In the genomic region with DNA sequence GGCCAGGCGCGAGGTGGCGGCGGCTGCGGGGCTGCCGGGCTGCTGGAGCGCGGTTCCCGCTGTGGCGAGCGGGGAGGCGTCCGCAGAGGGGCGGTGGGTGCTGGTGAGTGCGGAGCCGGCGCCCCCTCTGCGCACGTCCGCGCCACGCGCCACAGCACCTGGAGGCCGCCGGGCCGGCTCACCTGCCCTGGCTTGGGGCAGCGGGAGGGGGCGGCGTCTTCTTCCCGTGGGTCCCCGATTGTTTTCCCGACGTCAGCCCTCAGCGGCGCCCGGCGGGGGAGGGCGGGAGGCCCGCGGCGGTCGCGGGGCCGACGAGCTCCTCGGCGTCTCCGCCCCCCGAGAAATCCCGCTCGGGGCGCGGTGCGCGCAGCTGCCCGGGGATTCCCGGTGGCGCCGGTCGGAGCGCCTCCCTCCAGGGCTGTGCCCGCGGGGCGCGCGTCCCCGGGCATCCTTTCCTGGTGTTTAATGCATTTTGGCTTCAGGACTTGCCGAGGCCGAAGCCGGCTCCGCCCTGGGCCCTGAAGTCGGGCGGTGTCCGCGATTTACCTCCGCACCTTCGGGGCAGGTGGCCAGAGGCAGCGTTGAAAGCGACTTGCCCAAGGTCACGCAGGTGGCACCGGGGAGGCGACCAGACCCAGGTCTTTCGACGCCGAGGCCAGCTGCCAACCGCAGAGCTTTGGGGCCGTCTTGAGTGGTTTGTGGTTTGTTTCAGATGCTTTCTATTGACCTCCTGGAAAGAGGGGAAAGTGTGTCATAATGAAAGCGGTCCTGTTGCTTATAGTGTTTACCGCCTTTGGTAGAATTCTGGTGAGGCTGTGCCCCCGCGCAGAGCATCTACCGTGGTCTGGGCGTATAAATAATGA, we compare ENCODE assay signal across 1 cellular context.
A peak's percentile ranks its signal among the peaks of the same experiment; 100 is the strongest.
TF ChIP-seq lines count a peak whose summit lies in the region.

No MANE protein-coding gene starts in this region.

TF ChIP-seq in HepG2, 621 proteins besides CTCF, POLR2A, EP300 and RAD21 (continued from another document and continues in another):
- TF ChIP-seq, protein P1, sequence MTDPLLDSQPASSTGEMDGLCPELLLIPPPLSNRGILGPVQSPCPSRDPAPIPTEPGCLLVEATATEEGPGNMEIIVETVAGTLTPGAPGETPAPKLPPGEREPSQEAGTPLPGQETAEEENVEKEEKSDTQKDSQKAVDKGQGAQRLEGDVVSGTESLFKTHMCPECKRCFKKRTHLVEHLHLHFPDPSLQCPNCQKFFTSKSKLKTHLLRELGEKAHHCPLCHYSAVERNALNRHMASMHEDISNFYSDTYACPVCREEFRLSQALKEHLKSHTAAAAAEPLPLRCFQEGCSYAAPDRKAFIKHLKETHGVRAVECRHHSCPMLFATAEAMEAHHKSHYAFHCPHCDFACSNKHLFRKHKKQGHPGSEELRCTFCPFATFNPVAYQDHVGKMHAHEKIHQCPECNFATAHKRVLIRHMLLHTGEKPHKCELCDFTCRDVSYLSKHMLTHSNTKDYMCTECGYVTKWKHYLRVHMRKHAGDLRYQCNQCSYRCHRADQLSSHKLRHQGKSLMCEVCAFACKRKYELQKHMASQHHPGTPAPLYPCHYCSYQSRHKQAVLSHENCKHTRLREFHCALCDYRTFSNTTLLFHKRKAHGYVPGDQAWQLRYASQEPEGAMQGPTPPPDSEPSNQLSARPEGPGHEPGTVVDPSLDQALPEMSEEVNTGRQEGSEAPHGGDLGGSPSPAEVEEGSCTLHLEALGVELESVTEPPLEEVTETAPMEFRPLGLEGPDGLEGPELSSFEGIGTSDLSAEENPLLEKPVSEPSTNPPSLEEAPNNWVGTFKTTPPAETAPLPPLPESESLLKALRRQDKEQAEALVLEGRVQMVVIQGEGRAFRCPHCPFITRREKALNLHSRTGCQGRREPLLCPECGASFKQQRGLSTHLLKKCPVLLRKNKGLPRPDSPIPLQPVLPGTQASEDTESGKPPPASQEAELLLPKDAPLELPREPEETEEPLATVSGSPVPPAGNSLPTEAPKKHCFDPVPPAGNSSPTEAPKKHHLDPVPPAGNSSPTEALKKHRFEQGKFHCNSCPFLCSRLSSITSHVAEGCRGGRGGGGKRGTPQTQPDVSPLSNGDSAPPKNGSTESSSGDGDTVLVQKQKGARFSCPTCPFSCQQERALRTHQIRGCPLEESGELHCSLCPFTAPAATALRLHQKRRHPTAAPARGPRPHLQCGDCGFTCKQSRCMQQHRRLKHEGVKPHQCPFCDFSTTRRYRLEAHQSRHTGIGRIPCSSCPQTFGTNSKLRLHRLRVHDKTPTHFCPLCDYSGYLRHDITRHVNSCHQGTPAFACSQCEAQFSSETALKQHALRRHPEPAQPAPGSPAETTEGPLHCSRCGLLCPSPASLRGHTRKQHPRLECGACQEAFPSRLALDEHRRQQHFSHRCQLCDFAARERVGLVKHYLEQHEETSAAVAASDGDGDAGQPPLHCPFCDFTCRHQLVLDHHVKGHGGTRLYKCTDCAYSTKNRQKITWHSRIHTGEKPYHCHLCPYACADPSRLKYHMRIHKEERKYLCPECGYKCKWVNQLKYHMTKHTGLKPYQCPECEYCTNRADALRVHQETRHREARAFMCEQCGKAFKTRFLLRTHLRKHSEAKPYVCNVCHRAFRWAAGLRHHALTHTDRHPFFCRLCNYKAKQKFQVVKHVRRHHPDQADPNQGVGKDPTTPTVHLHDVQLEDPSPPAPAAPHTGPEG (CRISPR knock-in tag; IDR thresholded peaks at IDR 0.05): no peak
- TF ChIP-seq RBM39 (IDR thresholded peaks at IDR 0.05; ENCODE audit: low read depth, low read length, poor library complexity, severe bottlenecking) (no peak), ZNF768 (CRISPR knock-in tag; IDR thresholded peaks at IDR 0.05) (0 out of 2 replicates have a peak, but pooled peaks have one; percentile 2), BRD4 (CRISPR knock-in tag; IDR thresholded peaks at IDR 0.05) (no peak), ATRX (CRISPR knock-in tag; IDR thresholded peaks at IDR 0.05; ENCODE audit: borderline replicate concordance) (no peak), ZBTB38 (CRISPR knock-in tag; IDR thresholded peaks at IDR 0.05) (no peak), TEAD2 (CRISPR knock-in tag; IDR thresholded peaks at IDR 0.05) (no peak), SNAPC2 (CRISPR knock-in tag; IDR thresholded peaks at IDR 0.05) (no peak), SMARCC2 (IDR thresholded peaks at IDR 0.05) (no peak), ZNF44 (CRISPR knock-in tag; IDR thresholded peaks at IDR 0.05) (no peak), NAIF1 (CRISPR knock-in tag; IDR thresholded peaks at IDR 0.05; ENCODE audit: borderline replicate concordance) (no peak), PAF1 (CRISPR knock-in tag; IDR thresholded peaks at IDR 0.05) (no peak), ZNF766 (CRISPR knock-in tag; IDR thresholded peaks at IDR 0.05; ENCODE audit: borderline replicate concordance) (no peak), ISX (CRISPR knock-in tag; conservative IDR thresholded peaks at IDR 0.05) (no peak), ZNF709 (CRISPR knock-in tag; IDR thresholded peaks at IDR 0.05) (peak; percentile 73; the same call in 1 of the 2 replicates), TBX3 (IDR thresholded peaks at IDR 0.05; ENCODE audit: borderline replicate concordance) (no peak), ZNF383 (CRISPR knock-in tag; IDR thresholded peaks at IDR 0.05; ENCODE audit: borderline replicate concordance) (no peak), ZNF292 (CRISPR knock-in tag; IDR thresholded peaks at IDR 0.05; ENCODE audit: borderline replicate concordance, low read depth) (no peak), ZNF713 (CRISPR knock-in tag; IDR thresholded peaks at IDR 0.05) (no peak), PHF21A (CRISPR knock-in tag; IDR thresholded peaks at IDR 0.05) (0 out of 2 replicates have a peak, but pooled peaks have one; percentile 8), MLLT10 (CRISPR knock-in tag; IDR thresholded peaks at IDR 0.05) (no peak), SMYD3 (CRISPR knock-in tag; IDR thresholded peaks at IDR 0.05) (no peak), ZNF660 (CRISPR knock-in tag; IDR thresholded peaks at IDR 0.05; ENCODE audit: borderline replicate concordance, low read depth) (no peak), ERF (CRISPR knock-in tag; IDR thresholded peaks at IDR 0.05) (peak; percentile 29; the same call in 1 of the 2 replicates), YEATS4 (CRISPR knock-in tag; IDR thresholded peaks at IDR 0.05; ENCODE audit: borderline replicate concordance) (0 out of 2 replicates have a peak, but pooled peaks have one; percentile 29), ZNF615 (CRISPR knock-in tag; IDR thresholded peaks at IDR 0.05; ENCODE audit: borderline replicate concordance) (no peak), ZNF501 (CRISPR knock-in tag; IDR thresholded peaks at IDR 0.05) (peak; percentile 67; the same call in 1 of the 2 replicates), MIER2 (CRISPR knock-in tag; IDR thresholded peaks at IDR 0.05) (no peak), RAD51 (IDR thresholded peaks at IDR 0.05; ENCODE audit: borderline replicate concordance) (no peak), ARNT2 (CRISPR knock-in tag; IDR thresholded peaks at IDR 0.05; ENCODE audit: low read depth) (peak; percentile 80; the same call in 1 of the 2 replicates), JUNB (CRISPR knock-in tag; IDR thresholded peaks at IDR 0.05; ENCODE audit: borderline replicate concordance) (no peak), THYN1 (CRISPR knock-in tag; IDR thresholded peaks at IDR 0.05; ENCODE audit: borderline replicate concordance, low read depth) (no peak), ZNF629 (CRISPR knock-in tag; conservative IDR thresholded peaks at IDR 0.05) (no peak), SP5 (CRISPR knock-in tag; IDR thresholded peaks at IDR 0.05; ENCODE audit: borderline replicate concordance, low read depth) (no peak), SALL2 (CRISPR knock-in tag; IDR thresholded peaks at IDR 0.05) (no peak), ZNF136 (CRISPR knock-in tag; IDR thresholded peaks at IDR 0.05; ENCODE audit: low read depth) (no peak), EED (CRISPR knock-in tag; IDR thresholded peaks at IDR 0.05) (no peak; the same call in 1 of the 2 replicates)
- TF ChIP-seq, protein P2, sequence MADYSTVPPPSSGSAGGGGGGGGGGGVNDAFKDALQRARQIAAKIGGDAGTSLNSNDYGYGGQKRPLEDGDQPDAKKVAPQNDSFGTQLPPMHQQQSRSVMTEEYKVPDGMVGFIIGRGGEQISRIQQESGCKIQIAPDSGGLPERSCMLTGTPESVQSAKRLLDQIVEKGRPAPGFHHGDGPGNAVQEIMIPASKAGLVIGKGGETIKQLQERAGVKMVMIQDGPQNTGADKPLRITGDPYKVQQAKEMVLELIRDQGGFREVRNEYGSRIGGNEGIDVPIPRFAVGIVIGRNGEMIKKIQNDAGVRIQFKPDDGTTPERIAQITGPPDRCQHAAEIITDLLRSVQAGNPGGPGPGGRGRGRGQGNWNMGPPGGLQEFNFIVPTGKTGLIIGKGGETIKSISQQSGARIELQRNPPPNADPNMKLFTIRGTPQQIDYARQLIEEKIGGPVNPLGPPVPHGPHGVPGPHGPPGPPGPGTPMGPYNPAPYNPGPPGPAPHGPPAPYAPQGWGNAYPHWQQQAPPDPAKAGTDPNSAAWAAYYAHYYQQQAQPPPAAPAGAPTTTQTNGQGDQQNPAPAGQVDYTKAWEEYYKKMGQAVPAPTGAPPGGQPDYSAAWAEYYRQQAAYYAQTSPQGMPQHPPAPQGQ (CRISPR knock-in tag; IDR thresholded peaks at IDR 0.05; ENCODE audit: borderline replicate concordance): no peak
- TF ChIP-seq, protein P3, sequence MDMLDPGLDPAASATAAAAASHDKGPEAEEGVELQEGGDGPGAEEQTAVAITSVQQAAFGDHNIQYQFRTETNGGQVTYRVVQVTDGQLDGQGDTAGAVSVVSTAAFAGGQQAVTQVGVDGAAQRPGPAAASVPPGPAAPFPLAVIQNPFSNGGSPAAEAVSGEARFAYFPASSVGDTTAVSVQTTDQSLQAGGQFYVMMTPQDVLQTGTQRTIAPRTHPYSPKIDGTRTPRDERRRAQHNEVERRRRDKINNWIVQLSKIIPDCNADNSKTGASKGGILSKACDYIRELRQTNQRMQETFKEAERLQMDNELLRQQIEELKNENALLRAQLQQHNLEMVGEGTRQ (IDR thresholded peaks at IDR 0.05; ENCODE audit: low read depth, low read length): no peak
- TF ChIP-seq, protein P3 (CRISPR knock-in tag; IDR thresholded peaks at IDR 0.05; ENCODE audit: borderline replicate concordance): no peak
- TF ChIP-seq, protein P4, sequence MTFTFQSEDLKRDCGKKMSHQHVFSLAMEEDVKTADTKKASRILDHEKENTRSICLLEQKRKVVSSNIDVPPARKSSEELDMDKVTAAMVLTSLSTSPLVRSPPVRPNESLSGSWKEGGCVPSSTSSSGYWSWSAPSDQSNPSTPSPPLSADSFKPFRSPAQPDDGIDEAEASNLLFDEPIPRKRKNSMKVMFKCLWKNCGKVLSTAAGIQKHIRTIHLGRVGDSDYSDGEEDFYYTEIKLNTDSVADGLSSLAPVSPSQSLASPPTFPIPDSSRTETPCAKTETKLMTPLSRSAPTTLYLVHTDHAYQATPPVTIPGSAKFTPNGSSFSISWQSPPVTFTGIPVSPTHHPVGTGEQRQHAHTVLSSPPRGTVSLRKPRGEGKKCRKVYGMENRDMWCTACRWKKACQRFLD (CRISPR knock-in tag; IDR thresholded peaks at IDR 0.05; ENCODE audit: borderline replicate concordance): no peak
- TF ChIP-seq, protein P5, sequence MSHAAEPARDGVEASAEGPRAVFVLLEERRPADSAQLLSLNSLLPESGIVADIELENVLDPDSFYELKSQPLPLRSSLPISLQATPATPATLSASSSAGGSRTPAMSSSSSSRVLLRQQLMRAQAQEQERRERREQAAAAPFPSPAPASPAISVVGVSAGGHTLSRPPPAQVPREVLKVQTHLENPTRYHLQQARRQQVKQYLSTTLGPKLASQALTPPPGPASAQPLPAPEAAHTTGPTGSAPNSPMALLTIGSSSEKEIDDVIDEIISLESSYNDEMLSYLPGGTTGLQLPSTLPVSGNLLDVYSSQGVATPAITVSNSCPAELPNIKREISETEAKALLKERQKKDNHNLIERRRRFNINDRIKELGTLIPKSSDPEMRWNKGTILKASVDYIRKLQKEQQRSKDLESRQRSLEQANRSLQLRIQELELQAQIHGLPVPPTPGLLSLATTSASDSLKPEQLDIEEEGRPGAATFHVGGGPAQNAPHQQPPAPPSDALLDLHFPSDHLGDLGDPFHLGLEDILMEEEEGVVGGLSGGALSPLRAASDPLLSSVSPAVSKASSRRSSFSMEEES (CRISPR knock-in tag; IDR thresholded peaks at IDR 0.05): no peak
- TF ChIP-seq, protein P6, sequence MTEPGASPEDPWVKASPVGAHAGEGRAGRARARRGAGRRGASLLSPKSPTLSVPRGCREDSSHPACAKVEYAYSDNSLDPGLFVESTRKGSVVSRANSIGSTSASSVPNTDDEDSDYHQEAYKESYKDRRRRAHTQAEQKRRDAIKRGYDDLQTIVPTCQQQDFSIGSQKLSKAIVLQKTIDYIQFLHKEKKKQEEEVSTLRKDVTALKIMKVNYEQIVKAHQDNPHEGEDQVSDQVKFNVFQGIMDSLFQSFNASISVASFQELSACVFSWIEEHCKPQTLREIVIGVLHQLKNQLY (CRISPR knock-in tag; IDR thresholded peaks at IDR 0.05): no peak
- TF ChIP-seq, protein P7, sequence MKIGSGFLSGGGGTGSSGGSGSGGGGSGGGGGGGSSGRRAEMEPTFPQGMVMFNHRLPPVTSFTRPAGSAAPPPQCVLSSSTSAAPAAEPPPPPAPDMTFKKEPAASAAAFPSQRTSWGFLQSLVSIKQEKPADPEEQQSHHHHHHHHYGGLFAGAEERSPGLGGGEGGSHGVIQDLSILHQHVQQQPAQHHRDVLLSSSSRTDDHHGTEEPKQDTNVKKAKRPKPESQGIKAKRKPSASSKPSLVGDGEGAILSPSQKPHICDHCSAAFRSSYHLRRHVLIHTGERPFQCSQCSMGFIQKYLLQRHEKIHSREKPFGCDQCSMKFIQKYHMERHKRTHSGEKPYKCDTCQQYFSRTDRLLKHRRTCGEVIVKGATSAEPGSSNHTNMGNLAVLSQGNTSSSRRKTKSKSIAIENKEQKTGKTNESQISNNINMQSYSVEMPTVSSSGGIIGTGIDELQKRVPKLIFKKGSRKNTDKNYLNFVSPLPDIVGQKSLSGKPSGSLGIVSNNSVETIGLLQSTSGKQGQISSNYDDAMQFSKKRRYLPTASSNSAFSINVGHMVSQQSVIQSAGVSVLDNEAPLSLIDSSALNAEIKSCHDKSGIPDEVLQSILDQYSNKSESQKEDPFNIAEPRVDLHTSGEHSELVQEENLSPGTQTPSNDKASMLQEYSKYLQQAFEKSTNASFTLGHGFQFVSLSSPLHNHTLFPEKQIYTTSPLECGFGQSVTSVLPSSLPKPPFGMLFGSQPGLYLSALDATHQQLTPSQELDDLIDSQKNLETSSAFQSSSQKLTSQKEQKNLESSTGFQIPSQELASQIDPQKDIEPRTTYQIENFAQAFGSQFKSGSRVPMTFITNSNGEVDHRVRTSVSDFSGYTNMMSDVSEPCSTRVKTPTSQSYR (CRISPR knock-in tag; IDR thresholded peaks at IDR 0.05; ENCODE audit: borderline replicate concordance): no peak
- TF ChIP-seq, protein P8, sequence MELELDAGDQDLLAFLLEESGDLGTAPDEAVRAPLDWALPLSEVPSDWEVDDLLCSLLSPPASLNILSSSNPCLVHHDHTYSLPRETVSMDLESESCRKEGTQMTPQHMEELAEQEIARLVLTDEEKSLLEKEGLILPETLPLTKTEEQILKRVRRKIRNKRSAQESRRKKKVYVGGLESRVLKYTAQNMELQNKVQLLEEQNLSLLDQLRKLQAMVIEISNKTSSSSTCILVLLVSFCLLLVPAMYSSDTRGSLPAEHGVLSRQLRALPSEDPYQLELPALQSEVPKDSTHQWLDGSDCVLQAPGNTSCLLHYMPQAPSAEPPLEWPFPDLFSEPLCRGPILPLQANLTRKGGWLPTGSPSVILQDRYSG (CRISPR knock-in tag; IDR thresholded peaks at IDR 0.05): no peak
